1 cellular context compared by ENCODE assay signal in genomic region chr1:40668769-40669525, GRCh38.
TF ChIP-seq lines count a peak whose summit lies in the region.

No MANE protein-coding gene starts in this region.

TF ChIP-seq in K562, 482 proteins besides CTCF, POLR2A, EP300 and RAD21 (continued from another document and continues in another):
- no peak for TF ChIP-seq BCLAF1 (IDR thresholded peaks at IDR 0.05; ENCODE audit: borderline replicate concordance in 1 of 2, control insufficient read depth in 1 of 2, low read depth in 2 of 2, low read length in 1 of 2)
- TF ChIP-seq, protein P1, sequence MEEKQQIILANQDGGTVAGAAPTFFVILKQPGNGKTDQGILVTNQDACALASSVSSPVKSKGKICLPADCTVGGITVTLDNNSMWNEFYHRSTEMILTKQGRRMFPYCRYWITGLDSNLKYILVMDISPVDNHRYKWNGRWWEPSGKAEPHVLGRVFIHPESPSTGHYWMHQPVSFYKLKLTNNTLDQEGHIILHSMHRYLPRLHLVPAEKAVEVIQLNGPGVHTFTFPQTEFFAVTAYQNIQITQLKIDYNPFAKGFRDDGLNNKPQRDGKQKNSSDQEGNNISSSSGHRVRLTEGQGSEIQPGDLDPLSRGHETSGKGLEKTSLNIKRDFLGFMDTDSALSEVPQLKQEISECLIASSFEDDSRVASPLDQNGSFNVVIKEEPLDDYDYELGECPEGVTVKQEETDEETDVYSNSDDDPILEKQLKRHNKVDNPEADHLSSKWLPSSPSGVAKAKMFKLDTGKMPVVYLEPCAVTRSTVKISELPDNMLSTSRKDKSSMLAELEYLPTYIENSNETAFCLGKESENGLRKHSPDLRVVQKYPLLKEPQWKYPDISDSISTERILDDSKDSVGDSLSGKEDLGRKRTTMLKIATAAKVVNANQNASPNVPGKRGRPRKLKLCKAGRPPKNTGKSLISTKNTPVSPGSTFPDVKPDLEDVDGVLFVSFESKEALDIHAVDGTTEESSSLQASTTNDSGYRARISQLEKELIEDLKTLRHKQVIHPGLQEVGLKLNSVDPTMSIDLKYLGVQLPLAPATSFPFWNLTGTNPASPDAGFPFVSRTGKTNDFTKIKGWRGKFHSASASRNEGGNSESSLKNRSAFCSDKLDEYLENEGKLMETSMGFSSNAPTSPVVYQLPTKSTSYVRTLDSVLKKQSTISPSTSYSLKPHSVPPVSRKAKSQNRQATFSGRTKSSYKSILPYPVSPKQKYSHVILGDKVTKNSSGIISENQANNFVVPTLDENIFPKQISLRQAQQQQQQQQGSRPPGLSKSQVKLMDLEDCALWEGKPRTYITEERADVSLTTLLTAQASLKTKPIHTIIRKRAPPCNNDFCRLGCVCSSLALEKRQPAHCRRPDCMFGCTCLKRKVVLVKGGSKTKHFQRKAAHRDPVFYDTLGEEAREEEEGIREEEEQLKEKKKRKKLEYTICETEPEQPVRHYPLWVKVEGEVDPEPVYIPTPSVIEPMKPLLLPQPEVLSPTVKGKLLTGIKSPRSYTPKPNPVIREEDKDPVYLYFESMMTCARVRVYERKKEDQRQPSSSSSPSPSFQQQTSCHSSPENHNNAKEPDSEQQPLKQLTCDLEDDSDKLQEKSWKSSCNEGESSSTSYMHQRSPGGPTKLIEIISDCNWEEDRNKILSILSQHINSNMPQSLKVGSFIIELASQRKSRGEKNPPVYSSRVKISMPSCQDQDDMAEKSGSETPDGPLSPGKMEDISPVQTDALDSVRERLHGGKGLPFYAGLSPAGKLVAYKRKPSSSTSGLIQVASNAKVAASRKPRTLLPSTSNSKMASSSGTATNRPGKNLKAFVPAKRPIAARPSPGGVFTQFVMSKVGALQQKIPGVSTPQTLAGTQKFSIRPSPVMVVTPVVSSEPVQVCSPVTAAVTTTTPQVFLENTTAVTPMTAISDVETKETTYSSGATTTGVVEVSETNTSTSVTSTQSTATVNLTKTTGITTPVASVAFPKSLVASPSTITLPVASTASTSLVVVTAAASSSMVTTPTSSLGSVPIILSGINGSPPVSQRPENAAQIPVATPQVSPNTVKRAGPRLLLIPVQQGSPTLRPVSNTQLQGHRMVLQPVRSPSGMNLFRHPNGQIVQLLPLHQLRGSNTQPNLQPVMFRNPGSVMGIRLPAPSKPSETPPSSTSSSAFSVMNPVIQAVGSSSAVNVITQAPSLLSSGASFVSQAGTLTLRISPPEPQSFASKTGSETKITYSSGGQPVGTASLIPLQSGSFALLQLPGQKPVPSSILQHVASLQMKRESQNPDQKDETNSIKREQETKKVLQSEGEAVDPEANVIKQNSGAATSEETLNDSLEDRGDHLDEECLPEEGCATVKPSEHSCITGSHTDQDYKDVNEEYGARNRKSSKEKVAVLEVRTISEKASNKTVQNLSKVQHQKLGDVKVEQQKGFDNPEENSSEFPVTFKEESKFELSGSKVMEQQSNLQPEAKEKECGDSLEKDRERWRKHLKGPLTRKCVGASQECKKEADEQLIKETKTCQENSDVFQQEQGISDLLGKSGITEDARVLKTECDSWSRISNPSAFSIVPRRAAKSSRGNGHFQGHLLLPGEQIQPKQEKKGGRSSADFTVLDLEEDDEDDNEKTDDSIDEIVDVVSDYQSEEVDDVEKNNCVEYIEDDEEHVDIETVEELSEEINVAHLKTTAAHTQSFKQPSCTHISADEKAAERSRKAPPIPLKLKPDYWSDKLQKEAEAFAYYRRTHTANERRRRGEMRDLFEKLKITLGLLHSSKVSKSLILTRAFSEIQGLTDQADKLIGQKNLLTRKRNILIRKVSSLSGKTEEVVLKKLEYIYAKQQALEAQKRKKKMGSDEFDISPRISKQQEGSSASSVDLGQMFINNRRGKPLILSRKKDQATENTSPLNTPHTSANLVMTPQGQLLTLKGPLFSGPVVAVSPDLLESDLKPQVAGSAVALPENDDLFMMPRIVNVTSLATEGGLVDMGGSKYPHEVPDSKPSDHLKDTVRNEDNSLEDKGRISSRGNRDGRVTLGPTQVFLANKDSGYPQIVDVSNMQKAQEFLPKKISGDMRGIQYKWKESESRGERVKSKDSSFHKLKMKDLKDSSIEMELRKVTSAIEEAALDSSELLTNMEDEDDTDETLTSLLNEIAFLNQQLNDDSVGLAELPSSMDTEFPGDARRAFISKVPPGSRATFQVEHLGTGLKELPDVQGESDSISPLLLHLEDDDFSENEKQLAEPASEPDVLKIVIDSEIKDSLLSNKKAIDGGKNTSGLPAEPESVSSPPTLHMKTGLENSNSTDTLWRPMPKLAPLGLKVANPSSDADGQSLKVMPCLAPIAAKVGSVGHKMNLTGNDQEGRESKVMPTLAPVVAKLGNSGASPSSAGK (IDR thresholded peaks at IDR 0.05) = 0 out of 2 replicates have a peak, but pooled peaks have one; percentile 8
- TF ChIP-seq SMAD3 (CRISPR knock-in tag; conservative IDR thresholded peaks at IDR 0.05) = no peak
- TF ChIP-seq CREM (IDR thresholded peaks at IDR 0.05; ENCODE audit: low read depth) = no peak
- TF ChIP-seq CBFA2T2 (conservative IDR thresholded peaks at IDR 0.05) = no peak
- TF ChIP-seq JUND (IDR thresholded peaks at IDR 0.05; ENCODE audit: borderline replicate concordance, low read depth, low read length) = peak; percentile 44; the same call in 1 of the 2 replicates
- no peak; the same call in 2 of the 3 replicates for TF ChIP-seq JUND (tag; IDR thresholded peaks at IDR 0.05; ENCODE audit: borderline replicate concordance, low read depth, low read length)
- no peak for TF ChIP-seq EGR1 (conservative IDR thresholded peaks at IDR 0.05)
- TF ChIP-seq ZNF232 (CRISPR knock-in tag; IDR thresholded peaks at IDR 0.05) = no peak
- TF ChIP-seq ZNF253 (CRISPR knock-in tag; conservative IDR thresholded peaks at IDR 0.05) = no peak
- no peak for TF ChIP-seq ETV5 (CRISPR knock-in tag; IDR thresholded peaks at IDR 0.05; ENCODE audit: low read depth)
- TF ChIP-seq RREB1 (CRISPR knock-in tag; IDR thresholded peaks at IDR 0.05) = peak; percentile 46; the same call in 1 of the 2 replicates
- TF ChIP-seq PTBP1 (IDR thresholded peaks at IDR 0.05; ENCODE audit: low read depth, low read length) = no peak
- no peak for TF ChIP-seq PCBP2 (IDR thresholded peaks at IDR 0.05; ENCODE audit: low read depth, low read length, poor library complexity, severe bottlenecking)
- TF ChIP-seq ZNF561 (CRISPR knock-in tag; conservative IDR thresholded peaks at IDR 0.05) = no peak
- TF ChIP-seq, protein P2, sequence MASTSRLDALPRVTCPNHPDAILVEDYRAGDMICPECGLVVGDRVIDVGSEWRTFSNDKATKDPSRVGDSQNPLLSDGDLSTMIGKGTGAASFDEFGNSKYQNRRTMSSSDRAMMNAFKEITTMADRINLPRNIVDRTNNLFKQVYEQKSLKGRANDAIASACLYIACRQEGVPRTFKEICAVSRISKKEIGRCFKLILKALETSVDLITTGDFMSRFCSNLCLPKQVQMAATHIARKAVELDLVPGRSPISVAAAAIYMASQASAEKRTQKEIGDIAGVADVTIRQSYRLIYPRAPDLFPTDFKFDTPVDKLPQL (IDR thresholded peaks at IDR 0.05; ENCODE audit: extremely low read depth, insufficient read length) = no peak
- TF ChIP-seq MEF2D (tag; conservative IDR thresholded peaks at IDR 0.05; ENCODE audit: low read depth) = no peak
- TF ChIP-seq, protein P3, sequence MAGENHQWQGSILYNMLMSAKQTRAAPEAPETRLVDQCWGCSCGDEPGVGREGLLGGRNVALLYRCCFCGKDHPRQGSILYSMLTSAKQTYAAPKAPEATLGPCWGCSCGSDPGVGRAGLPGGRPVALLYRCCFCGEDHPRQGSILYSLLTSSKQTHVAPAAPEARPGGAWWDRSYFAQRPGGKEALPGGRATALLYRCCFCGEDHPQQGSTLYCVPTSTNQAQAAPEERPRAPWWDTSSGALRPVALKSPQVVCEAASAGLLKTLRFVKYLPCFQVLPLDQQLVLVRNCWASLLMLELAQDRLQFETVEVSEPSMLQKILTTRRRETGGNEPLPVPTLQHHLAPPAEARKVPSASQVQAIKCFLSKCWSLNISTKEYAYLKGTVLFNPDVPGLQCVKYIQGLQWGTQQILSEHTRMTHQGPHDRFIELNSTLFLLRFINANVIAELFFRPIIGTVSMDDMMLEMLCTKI (IDR thresholded peaks at IDR 0.05; ENCODE audit: partially characterized antibody) = no peak
- TF ChIP-seq DDX20 (tag; IDR thresholded peaks at IDR 0.05; ENCODE audit: low read depth) = no peak
- TF ChIP-seq FOSL1 (tag; conservative IDR thresholded peaks at IDR 0.05) = no peak
- no peak for TF ChIP-seq ZFP1 (CRISPR knock-in tag; IDR thresholded peaks at IDR 0.05)
- TF ChIP-seq KDM4B (IDR thresholded peaks at IDR 0.05; ENCODE audit: borderline replicate concordance in 2 of 2, low read depth in 1 of 2) = no peak
- no peak for TF ChIP-seq ESRRA (IDR thresholded peaks at IDR 0.05; ENCODE audit: borderline replicate concordance, low read depth)
- TF ChIP-seq, protein P4, sequence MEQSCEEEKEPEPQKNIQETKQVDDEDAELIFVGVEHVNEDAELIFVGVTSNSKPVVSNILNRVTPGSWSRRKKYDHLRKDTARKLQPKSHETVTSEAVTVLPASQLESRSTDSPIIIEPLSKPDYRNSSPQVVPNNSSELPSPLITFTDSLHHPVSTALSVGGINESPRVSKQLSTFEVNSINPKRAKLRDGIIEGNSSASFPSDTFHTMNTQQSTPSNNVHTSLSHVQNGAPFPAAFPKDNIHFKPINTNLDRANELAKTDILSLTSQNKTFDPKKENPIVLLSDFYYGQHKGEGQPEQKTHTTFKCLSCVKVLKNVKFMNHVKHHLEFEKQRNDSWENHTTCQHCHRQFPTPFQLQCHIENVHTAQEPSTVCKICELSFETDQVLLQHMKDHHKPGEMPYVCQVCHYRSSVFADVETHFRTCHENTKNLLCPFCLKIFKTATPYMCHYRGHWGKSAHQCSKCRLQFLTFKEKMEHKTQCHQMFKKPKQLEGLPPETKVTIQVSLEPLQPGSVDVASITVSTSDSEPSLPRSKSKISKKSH (CRISPR knock-in tag; IDR thresholded peaks at IDR 0.05) = no peak
- TF ChIP-seq NR3C1 (CRISPR knock-in tag; IDR thresholded peaks at IDR 0.05) = no peak
- TF ChIP-seq ZNF23 (CRISPR knock-in tag; IDR thresholded peaks at IDR 0.05) = no peak
- TF ChIP-seq ZBTB33 (CRISPR knock-in tag; IDR thresholded peaks at IDR 0.05) = no peak
